12 cellular contexts compared by ENCODE assay signal in the genomic region with DNA sequence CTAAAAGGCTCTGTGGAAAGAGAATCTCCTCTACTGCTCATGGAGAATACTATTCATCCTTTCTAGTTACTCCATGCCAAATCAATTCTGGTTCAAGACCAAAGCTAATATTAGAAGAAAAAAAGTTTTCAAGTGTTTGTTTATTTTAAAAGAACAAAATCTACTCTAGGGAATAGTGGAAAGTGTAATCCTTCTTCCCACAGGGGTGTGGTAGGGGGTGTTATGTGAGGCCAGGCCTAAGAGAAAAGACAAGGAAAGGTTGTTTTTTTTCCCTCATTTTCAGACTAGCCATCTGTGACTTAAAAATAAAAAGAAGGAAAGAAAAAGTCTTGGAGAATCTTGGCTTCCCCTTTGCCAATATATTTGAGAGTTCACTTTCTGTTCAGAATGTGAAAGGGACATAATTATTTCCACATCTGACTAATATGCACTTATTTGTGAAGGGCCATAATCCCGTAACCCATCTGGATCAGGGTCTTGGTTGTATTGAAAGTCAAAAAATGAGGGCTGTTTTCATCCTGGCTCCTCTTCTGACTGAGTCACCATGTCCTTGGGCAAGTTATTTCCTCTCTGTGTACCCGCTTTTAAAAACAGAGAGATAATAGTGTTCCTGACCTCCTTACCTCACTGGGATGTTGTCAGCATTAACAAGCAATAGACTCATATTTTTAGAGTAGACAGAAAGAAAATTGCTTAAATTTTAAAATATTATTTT.
DNase-seq lines count a peak whose midpoint lies in the region; ATAC-seq and TF ChIP-seq lines count a peak whose summit lies in the region.
"Had no signal": no experiment of that assay in that cellular context is flagged by ENCODE, and none has a peak within 500 bp of the region (broad histone marks: within the 10 kb centered on the region; RNA-seq: fewer than 3 reads in every experiment).

No MANE protein-coding gene starts in this region.

- TF ChIP-seq POLR2A in NB4 (IDR thresholded peaks at IDR 0.05; ENCODE audit: extremely low read depth, insufficient read length), result no peak

- peaks cover 0 to 4% (median 0%) of the 10 kb centered on the region in 3 donors for H3K9me3 ChIP-seq in tibial artery
- no peaks in the 10 kb centered on the region for H3K9me3 ChIP-seq in mucosa of descending colon

- intact Hi-C loops in tibial artery (cut with DNase I; ENCODE audit: low total_unique reads), result loop anchor here (10.0 kb wide), 1 partner anchor 259 kb away; a partner anchor contains a TSS
- intact Hi-C loops in mucosa of descending colon (cut with DNase I, micrococcal nuclease), result no loop called here

- peaks cover 0 to 71% (median 36%) of the 10 kb centered on the region in 4 donors for H3K4me1 ChIP-seq in tibial artery
- H3K4me1 ChIP-seq in mucosa of descending colon (ENCODE audit: low read depth), result no peaks in the 10 kb centered on the region

- no peaks in the 10 kb centered on the region for H3K27me3 ChIP-seq in tibial artery

- ATAC-seq in HG02840 (IDR thresholded peaks at IDR 0.05; ENCODE audit: low FRiP score, unreplicated experiment) (no peak), GM18498 (IDR thresholded peaks at IDR 0.05; ENCODE audit: unreplicated experiment) (no peak), mucosa of descending colon (no peak)

- peak overlapping the region; percentile 85 to 86 for H3K27ac ChIP-seq in tibial artery
- H3K27ac ChIP-seq: HL-60 had no signal

- TF ChIP-seq CTCF in NB4 (IDR thresholded peaks at IDR 0.05; ENCODE audit: low read depth, low read length) (no peak), choroid plexus epithelial cell (conservative IDR thresholded peaks at IDR 0.05; ENCODE audit: low read depth, low read length) (no peak), tibial artery (IDR thresholded peaks at IDR 0.05) (no peak), mucosa of descending colon (IDR thresholded peaks at IDR 0.05) (no peak)

- H3K36me3 ChIP-seq in tibial artery (no peaks in the 10 kb centered on the region), mucosa of descending colon (ENCODE audit: low read depth) (no peaks in the 10 kb centered on the region)

- DNase-seq in NB4 (ENCODE audit: low read depth) (peak; percentile 3), choroid plexus epithelial cell (ENCODE audit: low read depth) (peak; percentile 80), kidney tubule cell (ENCODE audit: low spot score) (peak; percentile 50), tibial artery (no peak), mucosa of descending colon (no peak)
- DNase-seq: activated CD4-positive, alpha-beta memory T cell treated with anti-CD3 and anti-CD28 coated beads for 36 hours; amygdala; DMS79 treated with DMSO at 0.1 percent for 48 hours; NCI-H2029 had no signal

- H3K4me3 ChIP-seq in NB4 (ENCODE audit: low read depth, low read length) (no peak overlapping the region), choroid plexus epithelial cell (ENCODE audit: low read depth, low read length) (no peak overlapping the region), tibial artery (no peak overlapping the region), mucosa of descending colon (no peak overlapping the region)

Comparison
In these comparisons a context has a peak if more than half of its experiments do, and no peak if none do; other contexts are left out.
1. DNase-seq: peak in NB4 (single experiment), choroid plexus epithelial cell (single experiment) and kidney tubule cell (single experiment); none in tibial artery (0 of 2) and mucosa of descending colon (0 of 3).